ENCODE assay signal across 8 cellular contexts in genomic region chr6:41546475-41546865, GRCh38. TPM values are rescaled to one million over a fixed set of nuclear protein-coding genes. Genes with fewer than 3 reads are reported as not detected.
DNase-seq lines count a peak whose midpoint lies in the region; ATAC-seq lines count a peak whose summit lies in the region.

No MANE protein-coding gene starts in this region.

- no peak overlapping the region for H3K4me3 Mint-ChIP-seq in activated naive CD4-positive, alpha-beta T cell treated with anti-CD3 and anti-CD28 coated beads for 36 hours
- H3K4me3 Mint-ChIP-seq in effector memory CD8-positive, alpha-beta T cell = peak overlapping the region; percentile 87 to 92
- peak overlapping the region; percentile 98 for H3K4me3 Mint-ChIP-seq in natural killer cell treated with Interleukin-12 subunit alpha and Interleukin-12 subunit beta and Interleukin-15 and Interleukin-18, amount 100 ng/mL, for 72 hours

- CTCF ChIA-PET in activated naive CD4-positive, alpha-beta T cell treated with anti-CD3 and anti-CD28 coated beads for 36 hours (lab: Charles Lee) = no interaction called here

- H3K36me3 Mint-ChIP-seq in activated naive CD4-positive, alpha-beta T cell treated with anti-CD3 and anti-CD28 coated beads for 36 hours (ENCODE audit: low read depth) = peaks cover 4% of the 10 kb centered on the region
- H3K36me3 Mint-ChIP-seq in effector memory CD8-positive, alpha-beta T cell (ENCODE audit: insufficient read depth) = peaks cover 22% of the 10 kb centered on the region
- H3K36me3 Mint-ChIP-seq in natural killer cell treated with Interleukin-12 subunit alpha and Interleukin-12 subunit beta and Interleukin-15 and Interleukin-18, amount 100 ng/mL, for 72 hours = peaks cover 9% of the 10 kb centered on the region

- peak; percentile 54 for DNase-seq in activated naive CD4-positive, alpha-beta T cell treated with anti-CD3 and anti-CD28 coated beads for 36 hours
- no peak for DNase-seq in activated naive CD4-positive, alpha-beta T cell treated with Interleukin-2 at 50 U/mL for 16 hours
- DNase-seq in OCI-M1 (lab: John Stamatoyannopoulos, UW) = peak; percentile 82
- DNase-seq in effector memory CD8-positive, alpha-beta T cell = peak in 1 of 3 experiments; percentile 23
- no peak for DNase-seq in natural killer cell treated with Interleukin-12 subunit alpha and Interleukin-12 subunit beta and Interleukin-15 and Interleukin-18, amount 100 ng/mL, for 72 hours (ENCODE audit: low spot score)
- DNase-seq in retina = no peak
- DNase-seq in HK-2 (ENCODE audit: unreplicated experiment) = no peak

- H3K27me3 Mint-ChIP-seq in activated naive CD4-positive, alpha-beta T cell treated with anti-CD3 and anti-CD28 coated beads for 36 hours (ENCODE audit: low read depth) = no peaks in the 10 kb centered on the region
- no peaks in the 10 kb centered on the region for H3K27me3 Mint-ChIP-seq in effector memory CD8-positive, alpha-beta T cell
- H3K27me3 Mint-ChIP-seq in natural killer cell treated with Interleukin-12 subunit alpha and Interleukin-12 subunit beta and Interleukin-15 and Interleukin-18, amount 100 ng/mL, for 72 hours = no peaks in the 10 kb centered on the region

- H3K9me3 Mint-ChIP-seq in activated naive CD4-positive, alpha-beta T cell treated with anti-CD3 and anti-CD28 coated beads for 36 hours = no peaks in the 10 kb centered on the region
- H3K9me3 Mint-ChIP-seq in effector memory CD8-positive, alpha-beta T cell = no peaks in the 10 kb centered on the region
- no peaks in the 10 kb centered on the region for H3K9me3 Mint-ChIP-seq in natural killer cell treated with Interleukin-12 subunit alpha and Interleukin-12 subunit beta and Interleukin-15 and Interleukin-18, amount 100 ng/mL, for 72 hours

- intact Hi-C loops in activated naive CD4-positive, alpha-beta T cell treated with anti-CD3 and anti-CD28 coated beads for 36 hours (cut with micrococcal nuclease) = loop anchor here (1.0 to 5.0 kb wide), 5 partner anchors 14 to 122 kb away; no protein-coding TSS in a partner anchor

- H3K27ac Mint-ChIP-seq in activated naive CD4-positive, alpha-beta T cell treated with anti-CD3 and anti-CD28 coated beads for 36 hours = no peak overlapping the region
- peak overlapping the region; percentile 20 to 72 for H3K27ac Mint-ChIP-seq in effector memory CD8-positive, alpha-beta T cell
- peak overlapping the region; percentile 83 to 91 for H3K27ac Mint-ChIP-seq in natural killer cell treated with Interleukin-12 subunit alpha and Interleukin-12 subunit beta and Interleukin-15 and Interleukin-18, amount 100 ng/mL, for 72 hours

- H3K4me1 Mint-ChIP-seq in activated naive CD4-positive, alpha-beta T cell treated with anti-CD3 and anti-CD28 coated beads for 36 hours (ENCODE audit: low read depth) = peaks cover 12% of the 10 kb centered on the region
- peaks cover 32 to 37% of the 10 kb centered on the region in 2 donors for H3K4me1 Mint-ChIP-seq in effector memory CD8-positive, alpha-beta T cell (ENCODE audit: low read depth in 2 of 2)
- peaks cover 39 to 42% of the 10 kb centered on the region in 2 donors for H3K4me1 Mint-ChIP-seq in natural killer cell treated with Interleukin-12 subunit alpha and Interleukin-12 subunit beta and Interleukin-15 and Interleukin-18, amount 100 ng/mL, for 72 hours (ENCODE audit: low read depth in 2 of 2)

- peak; percentile 42 for ATAC-seq in HG02840 (IDR thresholded peaks at IDR 0.05; ENCODE audit: low FRiP score, unreplicated experiment)
- peak; percentile 52 for ATAC-seq in effector memory CD8-positive, alpha-beta T cell (replicated peaks)
- peak; percentile 69 to 77 for ATAC-seq in natural killer cell treated with Interleukin-12 subunit alpha and Interleukin-12 subunit beta and Interleukin-15 and Interleukin-18, amount 100 ng/mL, for 72 hours

RNA-seq across cellular contexts. Expression of gene FOXP4, which starts 0.3 kb away (rescaled TPM):
- 10 to 100 TPM; 15.9 to 16.0 TPM for total RNA-seq in activated naive CD4-positive, alpha-beta T cell treated with anti-CD3 and anti-CD28 coated beads for 36 hours
- total RNA-seq in natural killer cell treated with Interleukin-12 subunit alpha and Interleukin-12 subunit beta and Interleukin-15 and Interleukin-18, amount 100 ng/mL, for 72 hours = 100 to 1,000 TPM in 1 of 2 donors, 10 to 100 TPM in 1; 52.4 to 110 TPM

Comparison
In these comparisons a context has a peak if more than half of its experiments do, and no peak if none do; other contexts are left out.
1. DNase-seq: peak in activated naive CD4-positive, alpha-beta T cell treated with anti-CD3 and anti-CD28 coated beads for 36 hours (single experiment) and OCI-M1 (single experiment); none in activated naive CD4-positive, alpha-beta T cell treated with Interleukin-2 at 50 U/mL for 16 hours (single experiment), natural killer cell treated with Interleukin-12 subunit alpha and Interleukin-12 subunit beta and Interleukin-15 and Interleukin-18, amount 100 ng/mL, for 72 hours (single experiment), retina (single experiment) and HK-2 (single experiment).
2. Peak in every context shown above with its lines, with median percentiles within 50 percentile points of each other: ATAC-seq.